1 cellular context compared by ENCODE assay signal in the genomic region with DNA sequence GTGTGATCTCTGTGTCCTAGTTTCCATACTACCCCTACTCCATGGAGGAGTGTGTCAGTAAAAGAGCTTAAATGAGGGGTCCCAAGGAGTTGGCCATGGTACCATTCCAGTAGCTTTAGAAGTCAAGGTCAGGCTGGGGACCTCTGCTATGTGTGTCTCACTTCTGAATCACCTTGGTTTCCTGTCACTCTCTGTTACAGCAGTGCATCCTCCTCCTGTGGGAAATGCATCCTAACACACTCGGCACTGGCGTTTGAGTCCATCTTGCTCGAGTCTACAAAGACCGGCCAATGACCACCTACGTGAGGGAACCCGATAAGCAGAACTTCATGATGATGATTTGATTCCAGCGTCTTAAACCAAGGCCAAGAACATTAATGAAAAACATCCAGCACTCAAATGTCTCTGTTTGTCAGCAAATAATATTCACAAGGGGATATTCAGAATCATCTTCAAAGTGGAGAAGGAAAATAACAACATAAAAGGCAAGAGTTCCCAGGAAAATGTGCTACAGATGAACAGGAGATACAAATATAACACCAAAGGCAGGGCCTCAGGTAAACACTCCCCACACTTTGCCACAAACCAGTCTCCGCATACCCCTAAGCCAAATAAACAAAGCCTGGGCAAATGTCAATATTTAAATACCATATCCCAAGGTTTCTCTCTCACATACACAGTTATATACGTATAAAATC.
TF ChIP-seq lines count a peak whose summit lies in the region.

No MANE protein-coding gene starts in this region.

TF ChIP-seq in HCT116, 20 proteins besides CTCF, POLR2A, EP300 and RAD21 (continued from another document):
- TF ChIP-seq REST (IDR thresholded peaks at IDR 0.05; ENCODE audit: low read depth) = no peak
